Comparison of ENCODE assay signal across 10 cellular contexts in genomic region chr1:239432255-239432654, GRCh38. TPM values are rescaled to one million over a fixed set of nuclear protein-coding genes. Genes with fewer than 3 reads are reported as not detected.
"Had no signal": no experiment of that assay in that cellular context is flagged by ENCODE, and none has a peak within 500 bp of the region (broad histone marks: within the 10 kb centered on the region; RNA-seq: fewer than 3 reads in every experiment).

No MANE protein-coding gene starts in this region.

- H3K4me1 ChIP-seq: HAP-1 had no signal

- DNase-seq: GM23248, GOT3, H7, HFFc6, KBM-7 had no signal

- ATAC-seq: HCT116, HepG2 had no signal

- FAIRE-seq: HepG2 had no signal

- H2AFZ ChIP-seq: GM23248 had no signal

- H3K9me3 ChIP-seq: HAP-1 had no signal

- H3K4me3 ChIP-seq: GM23248, HAP-1 had no signal

- H3K9ac ChIP-seq: GM23248 had no signal

- H3K36me3 ChIP-seq: HAP-1 had no signal

- H3K27ac ChIP-seq: GM23248, HL-60 had no signal

RNA-seq across cellular contexts. Expression of gene CHRM3, which starts 45.9 kb away (rescaled TPM):
- total RNA-seq: GM23248, HepG2 had no signal
- polyA plus RNA-seq: GM23248, HepG2, IgD-negative memory B cell had no signal
